21 cellular contexts compared by ENCODE assay signal in genomic region chr1:34975312-34975711, GRCh38. TPM values are rescaled to one million over a fixed set of nuclear protein-coding genes. Genes with fewer than 3 reads are reported as not detected.
"Had no signal": no experiment of that assay in that cellular context is flagged by ENCODE, and none has a peak within 500 bp of the region (broad histone marks: within the 10 kb centered on the region; RNA-seq: fewer than 3 reads in every experiment).

No MANE protein-coding gene starts in this region.

- DNase-seq: activated CD4-positive, alpha-beta memory T cell treated with anti-CD3 and anti-CD28 coated beads for 36 hours; activated CD4-positive, alpha-beta T cell treated with anti-CD3 and anti-CD28 coated beads for 36 hours; activated naive CD4-positive, alpha-beta T cell treated with Interleukin-2 at 50 U/mL for 16 hours; activated naive CD8-positive, alpha-beta T cell treated with anti-CD3 and anti-CD28 coated beads, Interleukin-2, amount 10 ng/mL, durations not matched to agents 7 days and 5 days; activated T-cell treated with anti-CD3 and anti-CD28 coated beads for 4 hours; brain microvascular endothelial cell; effector memory CD4-positive, alpha-beta T cell; esophagus squamous epithelium; lower lobe of right lung; stimulated activated CD4-positive, alpha-beta T cell treated with anti-CD3 and anti-CD28 coated beads, Interleukin-2, amount 100 ng/mL, for 24 hours; T-helper 2 cell; uterus had no signal

- H3K9ac ChIP-seq: neural progenitor cell had no signal

- H3K27me3 Mint-ChIP-seq: activated CD4-positive, alpha-beta memory T cell treated with anti-CD3 and anti-CD28 coated beads for 36 hours; activated CD4-positive, alpha-beta T cell treated with anti-CD3 and anti-CD28 coated beads for 36 hours; activated naive CD8-positive, alpha-beta T cell treated with anti-CD3 and anti-CD28 coated beads, Interleukin-2, amount 10 ng/mL, durations not matched to agents 7 days and 5 days; activated T-helper 17 cell treated with anti-CD3 and anti-CD28 coated beads, Interleukin-2, amount 50 U/mL, for 72 hours; stimulated activated naive CD8-positive, alpha-beta T cell treated with anti-CD3 and anti-CD28 coated beads, Interleukin-15, Interleukin-2, amounts not matched to agents 100 ng/mL and 50 ng/mL, for 24 hours had no signal

- H3K36me3 Mint-ChIP-seq: neural progenitor cell, WTC11 had no signal

- H3K4me3 ChIP-seq: esophagus squamous epithelium, lower lobe of right lung, neural progenitor cell, prostate gland, right atrium auricular region, tibial nerve, uterus had no signal

- H3K27ac ChIP-seq: brain microvascular endothelial cell, esophagus squamous epithelium, lower lobe of right lung, neural progenitor cell, prostate gland, right atrium auricular region, tibial nerve, uterus had no signal

- H3K4me1 Mint-ChIP-seq: mesothelial cell of epicardium had no signal

- H3K9me3 ChIP-seq: esophagus squamous epithelium, lower lobe of right lung, prostate gland, right atrium auricular region, tibial nerve, uterus had no signal

- H3K27ac Mint-ChIP-seq: activated CD4-positive, alpha-beta memory T cell treated with anti-CD3 and anti-CD28 coated beads for 36 hours; activated CD4-positive, alpha-beta T cell treated with anti-CD3 and anti-CD28 coated beads for 36 hours; activated naive CD8-positive, alpha-beta T cell treated with anti-CD3 and anti-CD28 coated beads, Interleukin-2, amount 10 ng/mL, durations not matched to agents 7 days and 5 days; activated T-helper 17 cell treated with anti-CD3 and anti-CD28 coated beads, Interleukin-2, amount 50 U/mL, for 72 hours; mesothelial cell of epicardium; neural progenitor cell; stimulated activated naive CD8-positive, alpha-beta T cell treated with anti-CD3 and anti-CD28 coated beads, Interleukin-15, Interleukin-2, amounts not matched to agents 100 ng/mL and 50 ng/mL, for 24 hours; WTC11 had no signal

- H3K27me3 ChIP-seq: brain microvascular endothelial cell, esophagus squamous epithelium, neural progenitor cell, right atrium auricular region, tibial nerve, uterus had no signal

- H3K4me2 ChIP-seq: neural progenitor cell had no signal

- ATAC-seq: activated CD4-positive, alpha-beta T cell treated with anti-CD3 and anti-CD28 coated beads for 36 hours; activated T-helper 17 cell treated with anti-CD3 and anti-CD28 coated beads, Interleukin-2, amount 50 U/mL, for 72 hours; lower lobe of right lung; WTC11 had no signal

- H3K4me3 Mint-ChIP-seq: activated CD4-positive, alpha-beta memory T cell treated with anti-CD3 and anti-CD28 coated beads for 36 hours; activated CD4-positive, alpha-beta T cell treated with anti-CD3 and anti-CD28 coated beads for 36 hours; activated naive CD8-positive, alpha-beta T cell treated with anti-CD3 and anti-CD28 coated beads, Interleukin-2, amount 10 ng/mL, durations not matched to agents 7 days and 5 days; activated T-helper 17 cell treated with anti-CD3 and anti-CD28 coated beads, Interleukin-2, amount 50 U/mL, for 72 hours; mesothelial cell of epicardium; neural progenitor cell; stimulated activated naive CD8-positive, alpha-beta T cell treated with anti-CD3 and anti-CD28 coated beads, Interleukin-15, Interleukin-2, amounts not matched to agents 100 ng/mL and 50 ng/mL, for 24 hours; WTC11 had no signal

- H3K36me3 ChIP-seq: brain microvascular endothelial cell, neural progenitor cell, prostate gland, right atrium auricular region, uterus had no signal

- H3K4me1 ChIP-seq: esophagus squamous epithelium, lower lobe of right lung, prostate gland, right atrium auricular region, tibial nerve, uterus had no signal

- H3K9me3 Mint-ChIP-seq: activated CD4-positive, alpha-beta memory T cell treated with anti-CD3 and anti-CD28 coated beads for 36 hours; activated naive CD8-positive, alpha-beta T cell treated with anti-CD3 and anti-CD28 coated beads, Interleukin-2, amount 10 ng/mL, durations not matched to agents 7 days and 5 days; activated T-helper 17 cell treated with anti-CD3 and anti-CD28 coated beads, Interleukin-2, amount 50 U/mL, for 72 hours; mesothelial cell of epicardium; neural progenitor cell; WTC11 had no signal

- H2AFZ ChIP-seq: neural progenitor cell had no signal

RNA-seq across cellular contexts. Expression of gene DLGAP3, which starts 45.9 kb away (rescaled TPM):
- total RNA-seq: skeletal muscle tissue had no signal
